22 cellular contexts compared by ENCODE assay signal in genomic region chr11:23755769-23756168, GRCh38.
"Had no signal": no experiment of that assay in that cellular context is flagged by ENCODE, and none has a peak within 500 bp of the region (broad histone marks: within the 10 kb centered on the region; RNA-seq: fewer than 3 reads in every experiment).

No MANE protein-coding gene starts in this region.

- H3K4me3 ChIP-seq: MG63, PC-9 had no signal

- DNase-seq: activated B cell treated with CpG ODN at 0.5 μM for 24 hours; activated CD4-positive, alpha-beta memory T cell treated with anti-CD3 and anti-CD28 coated beads for 36 hours; activated CD4-positive, alpha-beta T cell treated with anti-CD3 and anti-CD28 coated beads for 1 hour; activated CD4-positive, alpha-beta T cell treated with anti-CD3 and anti-CD28 coated beads, Interleukin-2, amount 10 ng/mL, durations not matched to agents 24 days and 14 days; activated CD8-positive, alpha-beta memory T cell treated with anti-CD3 and anti-CD28 coated beads for 24 hours; activated effector memory CD4-positive, alpha-beta T cell treated with anti-CD3 and anti-CD28 coated beads, Interleukin-2, amount 50 U/mL, for 16 hours; activated naive CD4-positive, alpha-beta T cell treated with Interleukin-2 at 50 U/mL for 16 hours; activated T-cell treated with anti-CD3 and anti-CD28 coated beads, Interleukin-2, amount 50 U/mL, for 4 hours; anterior cingulate cortex; central memory CD4-positive, alpha-beta T cell; MG63; NCI-H1105; NCI-H1436; NCI-H1694 treated with DMSO at 0.1 percent for 48 hours; NCI-H2081; NCI-H446; NCI-H524; PC-9; SHP77 treated with DMSO at 0.1 percent for 48 hours; T-helper 9 cell had no signal

- H3K36me3 Mint-ChIP-seq: activated CD4-positive, alpha-beta memory T cell treated with anti-CD3 and anti-CD28 coated beads for 36 hours; activated naive CD8-positive, alpha-beta T cell had no signal

- H3K27ac Mint-ChIP-seq: activated B cell treated with CpG ODN at 0.5 μM for 24 hours; activated CD4-positive, alpha-beta memory T cell treated with anti-CD3 and anti-CD28 coated beads for 36 hours; activated CD4-positive, alpha-beta T cell treated with anti-CD3 and anti-CD28 coated beads, Interleukin-2, amount 10 ng/mL, durations not matched to agents 24 days and 14 days; activated naive CD8-positive, alpha-beta T cell; T-helper 1 cell treated with Interleukin-12 subunit alpha and Interleukin-12 subunit beta and Interleukin-4 antibody, amounts not matched to agents 30 μg/mL and 1 μg/mL, for 36 hours had no signal

- ATAC-seq: activated T-cell treated with anti-CD3 and anti-CD28 coated beads, Interleukin-2, amount 50 U/mL, for 4 hours had no signal

- H3K9me3 Mint-ChIP-seq: activated B cell treated with CpG ODN at 0.5 μM for 24 hours had no signal
